ENCODE assay signal across 8 cellular contexts in genomic region chr16:4614571-4615388, GRCh38. TPM values are rescaled to one million over a fixed set of nuclear protein-coding genes. Genes with fewer than 3 reads are reported as not detected.
DNase-seq lines count a peak whose midpoint lies in the region; ATAC-seq lines count a peak whose summit lies in the region.

TSS of gene UBALD1 (minus strand) at chr16:4614888. CDS start at chr16:4614797, 91 bp downstream.

- ATAC-seq in GM19025 (IDR thresholded peaks at IDR 0.05; ENCODE audit: low read depth, unreplicated experiment), result peak; percentile 45
- ATAC-seq in HG03196 (IDR thresholded peaks at IDR 0.05; ENCODE audit: unreplicated experiment), result peak; percentile 50

- peak; percentile 67 to 74 for DNase-seq in AML-193 (lab: John Stamatoyannopoulos, UW)
- peak; percentile 71 to 88 for DNase-seq in NCI-H446 (lab: John Stamatoyannopoulos, UW)
- peak; percentile 61 to 71 for DNase-seq in activated CD4-positive, alpha-beta T cell treated with anti-CD3 and anti-CD28 coated beads for 24 hours (ENCODE audit: low read depth in 2 of 2)
- peak; percentile 86 for DNase-seq in cerebellum (ENCODE audit: low spot score)
- peak; percentile 92 for DNase-seq in kidney tubule cell (ENCODE audit: low spot score)
- peak; percentile 53 to 79 (median 62) for DNase-seq in stimulated activated CD4-positive, alpha-beta T cell treated with anti-CD3 and anti-CD28 coated beads, Interleukin-1b, Interleukin-23, amount 100 ng/mL, for 24 hours (ENCODE audit: low read depth in 4 of 4, low spot score in 1 of 4)

RNA-seq across cellular contexts. Expression of gene UBALD1, which starts in this region (rescaled TPM):
- total RNA-seq in cerebellum, result 3.6 TPM

Comparison
In these comparisons a context has a peak if more than half of its experiments do, and no peak if none do; other contexts are left out.
1. Peak in every context shown above with its lines: DNase-seq and ATAC-seq.